30 cellular contexts compared by ENCODE assay signal in genomic region chr4:179467890-179468289, GRCh38.
"Had no signal": no experiment of that assay in that cellular context is flagged by ENCODE, and none has a peak within 500 bp of the region (broad histone marks: within the 10 kb centered on the region; RNA-seq: fewer than 3 reads in every experiment).

No MANE protein-coding gene starts in this region.

- H3K36me3 ChIP-seq: SJCRH30, WERI-Rb-1 had no signal

- H3K27ac Mint-ChIP-seq: activated CD4-positive, alpha-beta memory T cell treated with anti-CD3 and anti-CD28 coated beads for 36 hours; activated CD4-positive, alpha-beta T cell treated with anti-CD3 and anti-CD28 coated beads, Interleukin-2, amount 10 ng/mL, durations not matched to agents 7 days and 5 days; activated naive CD4-positive, alpha-beta T cell treated with anti-CD3 and anti-CD28 coated beads, Interleukin-2, amount 10 ng/mL, durations not matched to agents 7 days and 5 days; activated naive CD8-positive, alpha-beta T cell; activated naive CD8-positive, alpha-beta T cell treated with anti-CD3 and anti-CD28 coated beads, Interleukin-2, amount 50 U/mL, for 24 hours; activated T-helper 1 cell treated with anti-CD3 and anti-CD28 coated beads, Interleukin-12 subunit alpha, Interleukin-12 subunit beta, Interleukin-2, Interleukin-4 antibody, amounts not matched to agents 30 ng/mL and 10 ng/mL and 1 ng/mL, durations not matched to agents 14 hours and 24 hours and 36 hours; brain had no signal

- H3K4me3 ChIP-seq: PC-9, SJCRH30, SK-N-MC had no signal

- H3K9me3 ChIP-seq: SJCRH30 had no signal

- H3K36me3 Mint-ChIP-seq: activated CD4-positive, alpha-beta memory T cell treated with anti-CD3 and anti-CD28 coated beads for 36 hours; activated naive CD4-positive, alpha-beta T cell treated with anti-CD3 and anti-CD28 coated beads, Interleukin-2, amount 10 ng/mL, durations not matched to agents 7 days and 5 days; activated naive CD8-positive, alpha-beta T cell; brain had no signal

- H3K4me1 Mint-ChIP-seq: activated CD4-positive, alpha-beta T cell treated with anti-CD3 and anti-CD28 coated beads, Interleukin-2, amount 10 ng/mL, durations not matched to agents 7 days and 5 days; activated naive CD4-positive, alpha-beta T cell treated with anti-CD3 and anti-CD28 coated beads, Interleukin-2, amount 10 ng/mL, durations not matched to agents 7 days and 5 days; activated naive CD8-positive, alpha-beta T cell treated with anti-CD3 and anti-CD28 coated beads, Interleukin-2, amount 50 U/mL, for 24 hours; brain had no signal

- H3K27ac ChIP-seq: PC-9, SJCRH30, SK-N-MC, WERI-Rb-1 had no signal

- H3K4me3 Mint-ChIP-seq: activated CD4-positive, alpha-beta memory T cell treated with anti-CD3 and anti-CD28 coated beads for 36 hours; activated CD4-positive, alpha-beta T cell treated with anti-CD3 and anti-CD28 coated beads, Interleukin-2, amount 10 ng/mL, durations not matched to agents 7 days and 5 days; activated naive CD4-positive, alpha-beta T cell treated with anti-CD3 and anti-CD28 coated beads, Interleukin-2, amount 10 ng/mL, durations not matched to agents 7 days and 5 days; activated naive CD8-positive, alpha-beta T cell; activated naive CD8-positive, alpha-beta T cell treated with anti-CD3 and anti-CD28 coated beads, Interleukin-2, amount 50 U/mL, for 24 hours; activated T-cell treated with anti-CD3 and anti-CD28 coated beads, Interleukin-2, amount 50 U/mL, for 4 hours; activated T-helper 1 cell treated with anti-CD3 and anti-CD28 coated beads, Interleukin-12 subunit alpha, Interleukin-12 subunit beta, Interleukin-2, Interleukin-4 antibody, amounts not matched to agents 30 ng/mL and 10 ng/mL and 1 ng/mL, durations not matched to agents 14 hours and 24 hours and 36 hours; brain had no signal

- ATAC-seq: activated naive CD8-positive, alpha-beta T cell treated with anti-CD3 and anti-CD28 coated beads, Interleukin-2, amount 50 U/mL, for 24 hours; activated T-cell treated with anti-CD3 and anti-CD28 coated beads, Interleukin-2, amount 50 U/mL, for 4 hours had no signal

- H3K4me1 ChIP-seq: SJCRH30 had no signal

- H3K27me3 Mint-ChIP-seq: activated CD4-positive, alpha-beta memory T cell treated with anti-CD3 and anti-CD28 coated beads for 36 hours; activated CD4-positive, alpha-beta T cell treated with anti-CD3 and anti-CD28 coated beads, Interleukin-2, amount 10 ng/mL, durations not matched to agents 7 days and 5 days; activated naive CD4-positive, alpha-beta T cell treated with anti-CD3 and anti-CD28 coated beads, Interleukin-2, amount 10 ng/mL, durations not matched to agents 7 days and 5 days; activated naive CD8-positive, alpha-beta T cell; activated naive CD8-positive, alpha-beta T cell treated with anti-CD3 and anti-CD28 coated beads, Interleukin-2, amount 50 U/mL, for 24 hours; brain had no signal

- H2AFZ ChIP-seq: PC-9 had no signal

- H3K9me3 Mint-ChIP-seq: activated CD4-positive, alpha-beta T cell treated with anti-CD3 and anti-CD28 coated beads, Interleukin-2, amount 10 ng/mL, durations not matched to agents 7 days and 5 days; brain had no signal

- H3K27me3 ChIP-seq: SJCRH30 had no signal

- H3K4me2 ChIP-seq: PC-9 had no signal

- DNase-seq: activated CD4-positive, alpha-beta memory T cell treated with anti-CD3 and anti-CD28 coated beads for 36 hours; activated CD4-positive, alpha-beta T cell treated with anti-CD3 and anti-CD28 coated beads, Interleukin-2, amount 10 ng/mL, durations not matched to agents 7 days and 5 days; activated CD8-positive, alpha-beta memory T cell treated with anti-CD3 and anti-CD28 coated beads, Interleukin-2, amount 50 U/mL, for 4 hours; activated naive CD4-positive, alpha-beta T cell treated with anti-CD3 and anti-CD28 coated beads, Interleukin-2, amount 10 ng/mL, durations not matched to agents 7 days and 5 days; activated naive CD8-positive, alpha-beta T cell treated with anti-CD3 and anti-CD28 coated beads, Interleukin-2, amount 50 U/mL, for 24 hours; activated T-cell treated with anti-CD3 and anti-CD28 coated beads for 4 hours; activated T-cell treated with anti-CD3 and anti-CD28 coated beads, Interleukin-2, amount 50 U/mL, for 4 hours; anterior cingulate cortex; caudate nucleus; cerebellar nuclear complex; NCI-H1105 treated with DMSO at 0.1 percent for 48 hours; NCI-H1436; NCI-H1694; NCI-H1930; NCI-H2081 treated with DMSO at 0.1 percent for 48 hours; NCI-H226; NCI-H446 treated with DMSO at 0.1 percent for 48 hours; NCI-H524; NCI-H69; NCI-H82; NK-92 treated with Interleukin-12 subunit alpha and Interleukin-12 subunit beta, amount 100 ng/mL, for 24 hours; PC-9; SHP77; SJCRH30; T1000; WERI-Rb-1 had no signal
